In the genomic region with DNA sequence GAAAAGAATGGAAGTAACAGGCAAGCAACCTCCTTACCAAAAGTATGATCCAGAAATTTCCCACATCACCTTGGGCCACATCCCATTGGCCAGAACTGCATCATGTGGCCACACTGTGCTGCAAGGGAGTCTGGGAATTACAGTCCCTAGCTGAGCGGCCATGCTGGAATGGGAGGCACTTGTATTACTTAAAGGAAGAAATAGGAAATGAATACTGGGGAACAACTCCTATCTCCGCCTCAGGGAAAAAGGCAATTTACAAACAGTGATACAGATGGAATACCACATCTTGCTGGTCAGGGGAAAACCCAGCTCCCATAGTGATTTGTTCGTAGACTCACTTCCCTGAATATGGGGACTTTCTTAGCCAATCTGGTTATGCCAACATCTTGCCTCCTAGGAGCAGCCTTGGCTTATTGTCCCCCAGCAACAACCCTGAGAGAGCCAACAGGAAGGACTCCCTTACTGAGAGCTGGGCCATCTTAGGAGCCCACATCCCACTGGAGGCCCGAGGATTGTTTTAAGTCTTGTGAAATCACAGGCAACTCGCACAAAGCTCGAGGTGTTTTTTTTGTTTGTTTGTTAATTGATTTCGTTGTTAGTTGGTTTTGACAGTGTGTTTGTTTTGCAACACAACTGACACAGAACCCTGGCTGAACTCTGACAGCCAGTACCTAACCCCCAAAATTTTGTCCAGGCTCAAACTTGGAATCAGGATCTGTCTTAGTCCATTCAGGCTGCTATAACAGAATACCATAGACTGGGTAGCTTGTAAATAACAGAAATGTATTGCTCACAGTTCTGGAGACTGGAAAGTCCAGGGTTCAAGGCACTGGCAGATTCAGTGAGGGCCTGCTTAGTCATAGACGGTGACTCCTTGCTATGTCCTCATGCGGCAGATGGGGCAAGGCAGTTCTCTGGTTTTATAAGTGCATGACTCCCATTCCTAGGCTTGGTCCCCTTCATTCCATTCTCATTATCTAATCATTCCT, we compare ENCODE assay signal across 12 cellular contexts. TPM values are rescaled to one million over a fixed set of nuclear protein-coding genes. Genes with fewer than 3 reads are reported as not detected.
DNase-seq lines count a peak whose midpoint lies in the region; ATAC-seq and TF ChIP-seq lines count a peak whose summit lies in the region.
"Had no signal": no experiment of that assay in that cellular context is flagged by ENCODE, and none has a peak within 500 bp of the region (broad histone marks: within the 10 kb centered on the region; RNA-seq: fewer than 3 reads in every experiment).

No MANE protein-coding gene starts in this region.

- TF ChIP-seq CTCF in HEK293 (tag by site-specific recombination; IDR thresholded peaks at IDR 0.05) (no peak), RWPE2 (IDR thresholded peaks at IDR 0.05; ENCODE audit: poor library complexity, severe bottlenecking) (no peak), upper lobe of right lung (IDR thresholded peaks at IDR 0.05) (no peak)

- H3K27me3 ChIP-seq in RWPE2 (ENCODE audit: insufficient read depth, poor library complexity, severe bottlenecking) (no peaks in the 10 kb centered on the region), upper lobe of right lung (no peaks in the 10 kb centered on the region)
- H3K27me3 ChIP-seq: cardiac muscle cell, heart left ventricle had no signal

- no peaks in the 10 kb centered on the region for H3K9me3 Mint-ChIP-seq in activated CD8-positive, alpha-beta T cell treated with anti-CD3 and anti-CD28 coated beads, Interleukin-2, amount 10 ng/mL, durations not matched to agents 7 days and 5 days (ENCODE audit: insufficient read depth)
- H3K9me3 Mint-ChIP-seq: natural killer cell treated with Interleukin-12 subunit alpha and Interleukin-12 subunit beta and Interleukin-15 and Interleukin-18, amount 100 ng/mL, for 72 hours had no signal

- DNase-seq in RWPE2 (ENCODE audit: low spot score) (no peak), fibroblast of peridontal ligament (ENCODE audit: extremely low read depth) (peak; percentile 64), renal cortical epithelial cell (ENCODE audit: low read depth) (peak; percentile 93), RPMI8226 (no peak), upper lobe of right lung (no peak)
- no peak for DNase-seq in activated CD8-positive, alpha-beta T cell treated with anti-CD3 and anti-CD28 coated beads, Interleukin-2, amount 10 ng/mL, durations not matched to agents 7 days and 5 days
- DNase-seq in stimulated activated CD4-positive, alpha-beta T cell treated with anti-CD3 and anti-CD28 coated beads, Interleukin-2, amount 100 ng/mL, for 24 hours: no peak
- DNase-seq: heart left ventricle, NCI-H2227 treated with DMSO at 0.1 percent for 48 hours had no signal

- H3K27ac Mint-ChIP-seq in activated CD8-positive, alpha-beta T cell treated with anti-CD3 and anti-CD28 coated beads, Interleukin-2, amount 10 ng/mL, durations not matched to agents 7 days and 5 days: no peak overlapping the region
- H3K27ac Mint-ChIP-seq: natural killer cell treated with Interleukin-12 subunit alpha and Interleukin-12 subunit beta and Interleukin-15 and Interleukin-18, amount 100 ng/mL, for 72 hours had no signal

- H3K9me3 ChIP-seq in HEK293 (ENCODE audit: control insufficient read depth, insufficient read depth, low read depth, low read length): no peaks in the 10 kb centered on the region
- no peaks in the 10 kb centered on the region for H3K9me3 ChIP-seq in RWPE2 (ENCODE audit: severe bottlenecking)
- H3K9me3 ChIP-seq in upper lobe of right lung: no peaks in the 10 kb centered on the region
- H3K9me3 ChIP-seq: heart left ventricle had no signal

- H3K27ac ChIP-seq in HEK293 (ENCODE audit: extremely low read depth, low read depth, low read length) (no peak overlapping the region), RWPE2 (ENCODE audit: poor library complexity, severe bottlenecking) (peak overlapping the region; percentile 81), upper lobe of right lung (no peak overlapping the region)
- H3K27ac ChIP-seq: cardiac muscle cell had no signal

- no peaks in the 10 kb centered on the region for H3K36me3 Mint-ChIP-seq in activated CD8-positive, alpha-beta T cell treated with anti-CD3 and anti-CD28 coated beads, Interleukin-2, amount 10 ng/mL, durations not matched to agents 7 days and 5 days (ENCODE audit: low read depth)
- H3K36me3 Mint-ChIP-seq: natural killer cell treated with Interleukin-12 subunit alpha and Interleukin-12 subunit beta and Interleukin-15 and Interleukin-18, amount 100 ng/mL, for 72 hours had no signal

- no peaks in the 10 kb centered on the region for H3K4me1 Mint-ChIP-seq in activated CD8-positive, alpha-beta T cell treated with anti-CD3 and anti-CD28 coated beads, Interleukin-2, amount 10 ng/mL, durations not matched to agents 7 days and 5 days (ENCODE audit: low read depth)

- H3K27me3 Mint-ChIP-seq in activated CD8-positive, alpha-beta T cell treated with anti-CD3 and anti-CD28 coated beads, Interleukin-2, amount 10 ng/mL, durations not matched to agents 7 days and 5 days (ENCODE audit: low read depth): peaks cover 6% of the 10 kb centered on the region

- intact Hi-C loops in upper lobe of right lung (cut with DNase I): no loop called here

- no peak overlapping the region for H3K4me3 Mint-ChIP-seq in activated CD8-positive, alpha-beta T cell treated with anti-CD3 and anti-CD28 coated beads, Interleukin-2, amount 10 ng/mL, durations not matched to agents 7 days and 5 days
- H3K4me3 Mint-ChIP-seq: natural killer cell treated with Interleukin-12 subunit alpha and Interleukin-12 subunit beta and Interleukin-15 and Interleukin-18, amount 100 ng/mL, for 72 hours had no signal

- CTCF ChIA-PET in HEK293 (lab: Yijun Ruan, JAX): interaction anchor here (0.6 to 1.4 kb wide), 4 partner anchors 29 to 558 kb away, joined by 3 to 5 read pairs (median 4); no protein-coding TSS in a partner anchor
- CTCF ChIA-PET in activated CD8-positive, alpha-beta T cell treated with anti-CD3 and anti-CD28 coated beads, Interleukin-2, amount 10 ng/mL, durations not matched to agents 7 days and 5 days (lab: Charles Lee): no interaction called here

- H3K4me3 ChIP-seq in HEK293 (ENCODE audit: low read depth, low read length) (no peak overlapping the region), RWPE2 (ENCODE audit: severe bottlenecking) (no peak overlapping the region), upper lobe of right lung (no peak overlapping the region)
- H3K4me3 ChIP-seq: cardiac muscle cell, heart left ventricle had no signal

- H3K36me3 ChIP-seq in HEK293 (ENCODE audit: control insufficient read depth in 2 of 2, insufficient read depth in 1 of 2, low read length in 2 of 2) (no peaks in the 10 kb centered on the region), RWPE2 (ENCODE audit: low read depth) (peaks cover 10% of the 10 kb centered on the region; the same call in 1 of the 2 replicates), upper lobe of right lung (no peaks in the 10 kb centered on the region)
- H3K36me3 ChIP-seq: cardiac muscle cell, heart left ventricle had no signal

- ATAC-seq in RWPE2 (ENCODE audit: low read depth): peak; percentile 78
- ATAC-seq in activated CD8-positive, alpha-beta T cell treated with anti-CD3 and anti-CD28 coated beads, Interleukin-2, amount 10 ng/mL, durations not matched to agents 7 days and 5 days: no peak
- ATAC-seq in upper lobe of right lung: no peak
- ATAC-seq: heart left ventricle; natural killer cell treated with Interleukin-12 subunit alpha and Interleukin-12 subunit beta and Interleukin-15 and Interleukin-18, amount 100 ng/mL, for 72 hours had no signal

- H3K4me1 ChIP-seq in HEK293 (ENCODE audit: control insufficient read depth, insufficient read depth, low read length): no peaks in the 10 kb centered on the region
- peaks cover 51% of the 10 kb centered on the region for H3K4me1 ChIP-seq in RWPE2 (ENCODE audit: insufficient read depth, poor library complexity, severe bottlenecking)
- H3K4me1 ChIP-seq in upper lobe of right lung: no peaks in the 10 kb centered on the region

- POLR2A ChIA-PET in HEK293 (lab: Yijun Ruan, JAX): no interaction called here
- POLR2A ChIA-PET in activated CD8-positive, alpha-beta T cell treated with anti-CD3 and anti-CD28 coated beads, Interleukin-2, amount 10 ng/mL, durations not matched to agents 7 days and 5 days (lab: Charles Lee): no interaction called here

TF ChIP-seq in HEK293, 187 proteins besides CTCF, POLR2A, EP300 and RAD21 (continues in another document):
- TF ChIP-seq ZNF175 (tag by site-specific recombination; IDR thresholded peaks at IDR 0.05): no peak
- no peak for TF ChIP-seq ZNF2 (tag by site-specific recombination; IDR thresholded peaks at IDR 0.05)
- peak; percentile 28; the same call in 1 of the 2 replicates for TF ChIP-seq ZNF266 (tag by site-specific recombination; IDR thresholded peaks at IDR 0.05; ENCODE audit: low read depth)
- no peak for TF ChIP-seq ZNF747 (tag by site-specific recombination; IDR thresholded peaks at IDR 0.05)
- TF ChIP-seq, protein P1, sequence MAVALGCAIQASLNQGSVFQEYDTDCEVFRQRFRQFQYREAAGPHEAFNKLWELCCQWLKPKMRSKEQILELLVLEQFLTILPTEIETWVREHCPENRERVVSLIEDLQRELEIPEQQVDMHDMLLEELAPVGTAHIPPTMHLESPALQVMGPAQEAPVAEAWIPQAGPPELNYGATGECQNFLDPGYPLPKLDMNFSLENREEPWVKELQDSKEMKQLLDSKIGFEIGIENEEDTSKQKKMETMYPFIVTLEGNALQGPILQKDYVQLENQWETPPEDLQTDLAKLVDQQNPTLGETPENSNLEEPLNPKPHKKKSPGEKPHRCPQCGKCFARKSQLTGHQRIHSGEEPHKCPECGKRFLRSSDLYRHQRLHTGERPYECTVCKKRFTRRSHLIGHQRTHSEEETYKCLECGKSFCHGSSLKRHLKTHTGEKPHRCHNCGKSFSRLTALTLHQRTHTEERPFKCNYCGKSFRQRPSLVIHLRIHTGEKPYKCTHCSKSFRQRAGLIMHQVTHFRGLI (tag by site-specific recombination; IDR thresholded peaks at IDR 0.05): no peak
- TF ChIP-seq ZNF416 (tag by site-specific recombination; IDR thresholded peaks at IDR 0.05): no peak
- TF ChIP-seq HOXA7 (CRISPR knock-in tag; IDR thresholded peaks at IDR 0.05; ENCODE audit: borderline replicate concordance): no peak

RNA-seq across cellular contexts. Expression of a gene that starts 14.9 kb away (rescaled TPM):
- 4.6 and 13.0 TPM in 2 replicates for total RNA-seq in renal cortical epithelial cell
- not detected for total RNA-seq in activated CD8-positive, alpha-beta T cell treated with anti-CD3 and anti-CD28 coated beads, Interleukin-2, amount 10 ng/mL, durations not matched to agents 7 days and 5 days
- total RNA-seq in upper lobe of right lung: 8.8 TPM
- total RNA-seq: cardiac muscle cell; natural killer cell treated with Interleukin-12 subunit alpha and Interleukin-12 subunit beta and Interleukin-15 and Interleukin-18, amount 100 ng/mL, for 72 hours had no signal

RNA-seq across cellular contexts. Expression of a gene that starts 29.5 kb away (rescaled TPM):
- total RNA-seq in renal cortical epithelial cell (93.9 and 104 TPM in 2 replicates), upper lobe of right lung (62.5 TPM)
- 1 to 10 TPM; 3.3 to 3.6 TPM for total RNA-seq in activated CD8-positive, alpha-beta T cell treated with anti-CD3 and anti-CD28 coated beads, Interleukin-2, amount 10 ng/mL, durations not matched to agents 7 days and 5 days

RNA-seq across cellular contexts. Expression of a gene that starts 51.4 kb away (rescaled TPM):
- total RNA-seq in renal cortical epithelial cell: 0.15 TPM in 1 of 2 replicates, not detected in the other
- not detected for total RNA-seq in activated CD8-positive, alpha-beta T cell treated with anti-CD3 and anti-CD28 coated beads, Interleukin-2, amount 10 ng/mL, durations not matched to agents 7 days and 5 days
- 0.20 TPM for total RNA-seq in upper lobe of right lung
- total RNA-seq: natural killer cell treated with Interleukin-12 subunit alpha and Interleukin-12 subunit beta and Interleukin-15 and Interleukin-18, amount 100 ng/mL, for 72 hours had no signal

RNA-seq across cellular contexts. Expression of a gene that starts 57.4 kb away (rescaled TPM):
- total RNA-seq in renal cortical epithelial cell (182 and 297 TPM in 2 replicates), upper lobe of right lung (161 TPM)
- 100 to 1,000 TPM; 163 to 166 TPM for total RNA-seq in activated CD8-positive, alpha-beta T cell treated with anti-CD3 and anti-CD28 coated beads, Interleukin-2, amount 10 ng/mL, durations not matched to agents 7 days and 5 days

Comparison
In these comparisons a context has a peak if more than half of its experiments do, and no peak if none do; other contexts are left out.
1. DNase-seq: peak in fibroblast of peridontal ligament (single experiment) and renal cortical epithelial cell (single experiment); none in RWPE2 (single experiment), RPMI8226 (single experiment), activated CD8-positive, alpha-beta T cell treated with anti-CD3 and anti-CD28 coated beads, Interleukin-2, amount 10 ng/mL, durations not matched to agents 7 days and 5 days (single experiment), stimulated activated CD4-positive, alpha-beta T cell treated with anti-CD3 and anti-CD28 coated beads, Interleukin-2, amount 100 ng/mL, for 24 hours (0 of 2) and upper lobe of right lung (single experiment).
2. RNA of a gene that starts 29.5 kb away (total RNA-seq): 93.9 to 104 TPM in renal cortical epithelial cell and 62.5 TPM in upper lobe of right lung (single experiment); 3.3 to 3.6 TPM in activated CD8-positive, alpha-beta T cell treated with anti-CD3 and anti-CD28 coated beads, Interleukin-2, amount 10 ng/mL, durations not matched to agents 7 days and 5 days; every median in the first group is over 10 times any median in the second.